In the genomic region with DNA sequence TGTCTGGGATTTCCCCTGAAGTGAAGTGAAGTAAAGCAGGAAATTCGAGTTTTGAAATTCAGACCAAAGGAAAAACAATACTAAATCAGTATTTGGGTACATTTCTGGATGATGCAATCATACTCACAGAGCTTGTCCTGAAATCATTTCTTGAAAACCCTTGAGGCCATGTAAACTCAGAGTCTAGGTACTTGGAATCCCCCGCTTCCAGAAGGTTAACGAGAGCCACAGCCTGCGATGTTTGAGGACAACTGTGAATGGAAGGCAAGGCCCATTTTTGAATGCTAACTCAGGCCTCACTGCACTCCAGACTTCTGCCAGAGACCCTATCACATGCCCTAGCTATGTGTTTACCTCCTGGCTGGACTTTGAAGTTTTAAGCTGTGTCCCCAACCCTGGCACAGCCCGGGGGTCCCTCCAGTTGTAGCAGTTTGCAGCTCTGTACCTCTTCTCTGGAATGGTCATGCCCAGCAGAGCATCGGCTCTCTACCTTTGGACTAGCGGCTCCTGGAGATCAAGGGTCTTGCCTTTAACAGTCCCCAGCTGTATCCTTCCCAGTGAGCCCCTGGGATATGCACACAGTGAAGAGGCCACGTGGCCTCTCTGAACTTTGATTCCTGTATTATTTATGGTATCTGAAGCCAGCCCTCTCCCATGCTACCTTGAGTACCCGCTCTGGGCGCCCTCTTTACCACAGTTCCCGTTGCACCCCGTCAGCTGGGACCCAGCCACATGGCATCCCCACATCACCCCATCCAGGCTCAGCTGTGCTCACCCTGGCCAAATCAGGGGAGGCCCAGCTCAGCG, we compare ENCODE assay signal across 8 cellular contexts. TPM values are rescaled to one million over a fixed set of nuclear protein-coding genes. Genes with fewer than 3 reads are reported as not detected.
A peak's percentile ranks its signal among the peaks of the same experiment; 100 is the strongest.
DNase-seq lines count a peak whose midpoint lies in the region; ATAC-seq and TF ChIP-seq lines count a peak whose summit lies in the region.

No MANE protein-coding gene starts in this region.

- H3K4me1 ChIP-seq in IMR-90 (ENCODE audit: control insufficient read depth, insufficient read depth, low read length) (peaks cover 33% of the 10 kb centered on the region), mesenchymal stem cell (ENCODE audit: control insufficient read depth, insufficient read depth, low read depth, low read length) (peaks cover 34% of the 10 kb centered on the region), uterus (peaks cover 25 to 26% of the 10 kb centered on the region in 2 donors)

- peak overlapping the region; percentile 98 for H2BK5ac ChIP-seq in IMR-90 (ENCODE audit: low read depth, low read length, poor library complexity, severe bottlenecking)
- peak overlapping the region; percentile 31 for H2BK5ac ChIP-seq in mesenchymal stem cell (ENCODE audit: low read depth, low read length, poor library complexity, severe bottlenecking)

- H3K9me1 ChIP-seq in IMR-90 (ENCODE audit: insufficient read depth, low read length) = peaks cover 28% of the 10 kb centered on the region

- H3K18ac ChIP-seq in IMR-90 (ENCODE audit: low read depth, low read length) (peak overlapping the region; percentile 97), mesenchymal stem cell (ENCODE audit: low read depth in 1 of 2, low read length in 2 of 2) (peak overlapping the region; percentile 76 to 94)

- H3K27me3 ChIP-seq in IMR-90 (ENCODE audit: control insufficient read depth, insufficient read depth, low read length) (no peaks in the 10 kb centered on the region), brain microvascular endothelial cell (replicated peaks) (no peaks in the 10 kb centered on the region), mesenchymal stem cell (ENCODE audit: control insufficient read depth in 1 of 2, insufficient read depth in 1 of 2, low read length in 2 of 2) (no peaks in the 10 kb centered on the region), uterus (no peaks in the 10 kb centered on the region)

- peak overlapping the region; percentile 100 for H2BK120ac ChIP-seq in IMR-90 (ENCODE audit: low read depth, low read length)
- H2BK120ac ChIP-seq in mesenchymal stem cell (ENCODE audit: low read depth, low read length) = peak overlapping the region; percentile 90

- H2AK5ac ChIP-seq in IMR-90 (ENCODE audit: low read depth, low read length) (peak overlapping the region; percentile 96), mesenchymal stem cell (ENCODE audit: low read length, severe bottlenecking) (peak overlapping the region; percentile 52)

- H4K20me1 ChIP-seq in IMR-90 (ENCODE audit: insufficient read depth, low read length) = no peaks in the 10 kb centered on the region

- H3K4me2 ChIP-seq in IMR-90 (ENCODE audit: low read depth, low read length) (peak overlapping the region; percentile 52), mesenchymal stem cell (ENCODE audit: low read length, poor library complexity, severe bottlenecking) (no peak overlapping the region)

- peak overlapping the region; percentile 100 for H3K23ac ChIP-seq in IMR-90 (ENCODE audit: low read depth, low read length)
- H3K23ac ChIP-seq in mesenchymal stem cell (ENCODE audit: low read length in 2 of 2) = no peak overlapping the region

- H3K9ac ChIP-seq in IMR-90 (ENCODE audit: low read depth, low read length) (peak overlapping the region; percentile 76), mesenchymal stem cell (ENCODE audit: low read length) (peak overlapping the region; percentile 92)

- H2BK15ac ChIP-seq in IMR-90 (ENCODE audit: low read depth, low read length) = peak overlapping the region; percentile 100; the same call in 2 of the 3 replicates
- H2BK15ac ChIP-seq in mesenchymal stem cell (ENCODE audit: low read depth, poor library complexity, severe bottlenecking) = peak overlapping the region; percentile 52

- TF ChIP-seq CTCF in AG04449 (IDR thresholded peaks at IDR 0.05; ENCODE audit: insufficient read depth, low read length, missing control alignments) (no peak), IMR-90 (conservative IDR thresholded peaks at IDR 0.05; ENCODE audit: low read depth, low read length) (no peak), brain microvascular endothelial cell (IDR thresholded peaks at IDR 0.05; ENCODE audit: low read depth, low read length, missing control alignments) (no peak), uterus (IDR thresholded peaks at IDR 0.05) (no peak)

- peak overlapping the region; percentile 96 for H3K56ac ChIP-seq in IMR-90 (ENCODE audit: extremely low read depth, insufficient read depth, low read length)

- peak overlapping the region; percentile 98 for H3K4ac ChIP-seq in IMR-90 (ENCODE audit: low read depth, low read length)
- H3K4ac ChIP-seq in mesenchymal stem cell (ENCODE audit: low read depth in 1 of 2, low read length in 2 of 2) = peak overlapping the region; percentile 54 to 99

- peak; percentile 89 for DNase-seq in AG04449 (ENCODE audit: low read depth, low spot score)
- DNase-seq in IMR-90 = peak; percentile 91
- no peak for DNase-seq in brain microvascular endothelial cell
- peak; percentile 97 for DNase-seq in mesenchymal stem cell
- DNase-seq in uterus = no peak
- DNase-seq in NCI-H1436 treated with DMSO at 0.1 percent for 48 hours (lab: John Stamatoyannopoulos, UW) = no peak

- dilution Hi-C loops in IMR-90 (cut with HindIII; ENCODE audit: low sequenced_read_pairs, unreplicated experiment) = no loop called here

- CTCF ChIA-PET in AG04449 (lab: Yijun Ruan, JAX) (interaction anchor here (1.6 to 15.0 kb wide), 5 partner anchors 13 to 135 kb away, joined by 4 to 146 read pairs (median 9); no protein-coding TSS in a partner anchor), IMR-90 (lab: Yijun Ruan, JAX) (interaction anchor here (1.0 to 3.3 kb wide), 5 partner anchors 8 to 176 kb away, joined by 3 to 17 read pairs (median 3); no protein-coding TSS in a partner anchor)

- in situ Hi-C loops in IMR-90 (cut with MboI; ENCODE audit: low sequenced_read_pairs) = no loop called here
- in situ Hi-C loops in brain microvascular endothelial cell (cut with HindIII; ENCODE audit: low pct_ligation_motif_present, low sequenced_read_pairs) = no loop called here

- H4K91ac ChIP-seq in IMR-90 (ENCODE audit: insufficient read depth, low read depth, low read length) (peak overlapping the region; percentile 100), mesenchymal stem cell (ENCODE audit: low read length) (peak overlapping the region; percentile 87)

- H4K8ac ChIP-seq in IMR-90 (ENCODE audit: low read depth in 2 of 2, low read length in 2 of 2) (peak overlapping the region; percentile 92 to 99), mesenchymal stem cell (ENCODE audit: low read length) (peak overlapping the region; percentile 88)

- BruUV-seq in IMR-90 (replicated peaks; lab: Mats Ljungman, UMichigan) = no TSS peak

- peak overlapping the region; percentile 95 for H4K5ac ChIP-seq in IMR-90 (ENCODE audit: low read depth, low read length)

- peak overlapping the region; percentile 99 for H2BK20ac ChIP-seq in IMR-90 (ENCODE audit: low read depth, low read length)

- H2AFZ ChIP-seq in IMR-90 (replicated peaks; ENCODE audit: low read length, poor library complexity) (peak overlapping the region; percentile 46), mesenchymal stem cell (ENCODE audit: low read depth, low read length) (peak overlapping the region; percentile 0)

- intact Hi-C loops in IMR-90 (cut with micrococcal nuclease) (no loop called here), uterus (cut with DNase I; ENCODE audit: low total_unique reads) (no loop called here)

- H3K14ac ChIP-seq in IMR-90 (replicated peaks; ENCODE audit: low read depth, low read length) (peak overlapping the region; percentile 96), mesenchymal stem cell (ENCODE audit: low read length in 2 of 2) (peak overlapping the region in 1 of 2 experiments; percentile 88)

- POLR2A ChIA-PET in AG04449 (lab: Yijun Ruan, JAX) = interaction anchor here (1.1 to 2.3 kb wide), 3 partner anchors 11 to 868 kb away, joined by 3 to 10 read pairs (median 5); no protein-coding TSS in a partner anchor
- POLR2A ChIA-PET in IMR-90 (lab: Charles Lee; ENCODE audit: unreplicated experiment) = interaction anchor here (1.2 kb wide), 1 partner anchor 109 kb away, joined by 3 read pairs; no protein-coding TSS in a partner anchor

- peak overlapping the region; percentile 91 for H2AK9ac ChIP-seq in IMR-90 (replicated peaks; ENCODE audit: low read depth, low read length, poor library complexity)

- no peaks in the 10 kb centered on the region for H3K9me3 ChIP-seq in IMR-90 (ENCODE audit: control insufficient read depth, insufficient read depth, low read length)
- no peaks in the 10 kb centered on the region for H3K9me3 ChIP-seq in mesenchymal stem cell (ENCODE audit: control insufficient read depth, low read length)
- H3K9me3 ChIP-seq in uterus = no peaks in the 10 kb centered on the region

- TF ChIP-seq POLR2A in IMR-90 (IDR thresholded peaks at IDR 0.05; ENCODE audit: low read depth, low read length) (peak; percentile 5; the same call in 1 of the 2 replicates), uterus (IDR thresholded peaks at IDR 0.05) (peak; percentile 11 to 22)

- H3K4me3 ChIP-seq in AG04449 (ENCODE audit: low read depth, low read length) (no peak overlapping the region), IMR-90 (ENCODE audit: insufficient read depth, low read depth, low read length) (no peak overlapping the region), brain microvascular endothelial cell (ENCODE audit: low read depth, low read length) (no peak overlapping the region), mesenchymal stem cell (ENCODE audit: insufficient read depth in 1 of 2, low read depth in 1 of 2, low read length in 2 of 2) (no peak overlapping the region), uterus (no peak overlapping the region)

- H3K79me1 ChIP-seq in IMR-90 (ENCODE audit: low read depth in 1 of 2, low read length in 2 of 2) (peaks cover 7 to 37% of the 10 kb centered on the region in 2 experiments), mesenchymal stem cell (replicated peaks; ENCODE audit: low read length, poor library complexity, severe bottlenecking) (peaks cover 5% of the 10 kb centered on the region)

- peak overlapping the region; percentile 81 to 99 for H2BK12ac ChIP-seq in mesenchymal stem cell (ENCODE audit: low read length in 2 of 2)

- peak overlapping the region; percentile 99 for H3K27ac ChIP-seq in IMR-90 (ENCODE audit: insufficient read depth, low read length)
- peak overlapping the region; percentile 96 for H3K27ac ChIP-seq in brain microvascular endothelial cell
- peak overlapping the region; percentile 86 for H3K27ac ChIP-seq in mesenchymal stem cell (ENCODE audit: low read length, poor library complexity, severe bottlenecking)
- H3K27ac ChIP-seq in uterus = peak overlapping the region; percentile 100

- no peak for TF ChIP-seq RAD21 in IMR-90 (IDR thresholded peaks at IDR 0.05; ENCODE audit: low read length)

- WGBS in IMR-90 (ENCODE audit: extremely low coverage in 2 of 2, insufficient read length in 1 of 2), 2 experiments = 89% methylated on average over 3 of the region's 13 CpGs; no CpG with 5 or more reads in 1 of the 2 experiments
- 84% methylated on average over 12 of the region's 13 CpGs for WGBS in mesenchymal stem cell

- no peaks in the 10 kb centered on the region for H3K36me3 ChIP-seq in IMR-90 (ENCODE audit: control insufficient read depth, insufficient read depth, low read length)
- H3K36me3 ChIP-seq in brain microvascular endothelial cell (replicated peaks) = no peaks in the 10 kb centered on the region
- H3K36me3 ChIP-seq in mesenchymal stem cell (ENCODE audit: control insufficient read depth in 1 of 2, insufficient read depth in 2 of 2, low read depth in 1 of 2, low read length in 2 of 2) = no peaks in the 10 kb centered on the region
- H3K36me3 ChIP-seq in uterus = no peaks in the 10 kb centered on the region

- ATAC-seq in IMR-90 (ENCODE audit: low read depth) = no peak
- ATAC-seq in GM21619 (IDR thresholded peaks at IDR 0.05; ENCODE audit: unreplicated experiment) = no peak
- no peak for ATAC-seq in GM21367 (IDR thresholded peaks at IDR 0.05; ENCODE audit: unreplicated experiment)

RNA-seq across cellular contexts. Expression of a gene that starts 5.6 kb away (rescaled TPM):
- total RNA-seq in IMR-90 (2012; rRNA removed) (344 and 385 TPM in 2 replicates), uterus (1,000 to 10,000 TPM in 3 of 4 donors, 100 to 1,000 TPM in 1; 402 to 1,927 (median 1,615) TPM)
- polyA plus RNA-seq in IMR-90 (2012; rRNA removed) = 2,453 and 2,516 TPM in 2 replicates
- 1,842 and 5,333 TPM in 2 replicates for polyA plus RNA-seq in IMR-90 (2012; cell fraction: cytosol; rRNA removed)
- 767 and 934 TPM in 2 replicates for polyA plus RNA-seq in IMR-90 (2012; cell fraction: nucleus; rRNA removed; ENCODE audit: low replicate concordance)
- polyA plus RNA-seq in mesenchymal stem cell (2013, experiment 1 of 2) = 3,841 TPM
- polyA plus RNA-seq in mesenchymal stem cell (2013, experiment 2 of 2) = 3,893 TPM

RNA-seq across cellular contexts. Expression of a gene that starts 22.8 kb away (rescaled TPM):
- 0.83 and 0.90 TPM in 2 replicates for total RNA-seq in IMR-90 (2012; rRNA removed)
- polyA plus RNA-seq in IMR-90 (2012; rRNA removed) = 1.2 and 1.4 TPM in 2 replicates
- polyA plus RNA-seq in IMR-90 (2012; cell fraction: cytosol; rRNA removed) = 0.44 and 1.1 TPM in 2 replicates
- polyA plus RNA-seq in IMR-90 (2012; cell fraction: nucleus; rRNA removed; ENCODE audit: low replicate concordance) = 6.3 and 7.2 TPM in 2 replicates
- polyA plus RNA-seq in mesenchymal stem cell (2013, experiment 1 of 2) = 2.9 TPM
- 2.6 TPM for polyA plus RNA-seq in mesenchymal stem cell (2013, experiment 2 of 2)
- total RNA-seq in uterus = 10 to 100 TPM in 1 of 4 donors, 1 to 10 TPM in 3; 3.3 to 11.1 (median 3.9) TPM

RNA-seq across cellular contexts. Expression of a gene that starts 55.6 kb away (rescaled TPM):
- 0.28 and 0.72 TPM in 2 replicates for total RNA-seq in IMR-90 (2012; rRNA removed)
- 1.9 TPM in 2 replicates for polyA plus RNA-seq in IMR-90 (2012; rRNA removed)
- 0.84 and 2.4 TPM in 2 replicates for polyA plus RNA-seq in IMR-90 (2012; cell fraction: cytosol; rRNA removed)
- polyA plus RNA-seq in IMR-90 (2012; cell fraction: nucleus; rRNA removed; ENCODE audit: low replicate concordance) = 2.7 and 2.8 TPM in 2 replicates
- polyA plus RNA-seq in mesenchymal stem cell (2013, experiment 1 of 2) = 10.9 TPM
- 10.4 TPM for polyA plus RNA-seq in mesenchymal stem cell (2013, experiment 2 of 2)
- 10 to 100 TPM; 12.6 to 60.3 (median 26.8) TPM for total RNA-seq in uterus

Comparison
In these comparisons a context has a peak if more than half of its experiments do, and no peak if none do; other contexts are left out.
1. DNase-seq: peak in AG04449 (single experiment), IMR-90 (single experiment) and mesenchymal stem cell (single experiment); none in brain microvascular endothelial cell (single experiment), uterus (0 of 2) and NCI-H1436 treated with DMSO at 0.1 percent for 48 hours (single experiment).
2. Peak in every context shown above with its lines, with median percentiles within 50 percentile points of each other: H3K27ac ChIP-seq.